1 cellular context compared by ENCODE assay signal in the genomic region with DNA sequence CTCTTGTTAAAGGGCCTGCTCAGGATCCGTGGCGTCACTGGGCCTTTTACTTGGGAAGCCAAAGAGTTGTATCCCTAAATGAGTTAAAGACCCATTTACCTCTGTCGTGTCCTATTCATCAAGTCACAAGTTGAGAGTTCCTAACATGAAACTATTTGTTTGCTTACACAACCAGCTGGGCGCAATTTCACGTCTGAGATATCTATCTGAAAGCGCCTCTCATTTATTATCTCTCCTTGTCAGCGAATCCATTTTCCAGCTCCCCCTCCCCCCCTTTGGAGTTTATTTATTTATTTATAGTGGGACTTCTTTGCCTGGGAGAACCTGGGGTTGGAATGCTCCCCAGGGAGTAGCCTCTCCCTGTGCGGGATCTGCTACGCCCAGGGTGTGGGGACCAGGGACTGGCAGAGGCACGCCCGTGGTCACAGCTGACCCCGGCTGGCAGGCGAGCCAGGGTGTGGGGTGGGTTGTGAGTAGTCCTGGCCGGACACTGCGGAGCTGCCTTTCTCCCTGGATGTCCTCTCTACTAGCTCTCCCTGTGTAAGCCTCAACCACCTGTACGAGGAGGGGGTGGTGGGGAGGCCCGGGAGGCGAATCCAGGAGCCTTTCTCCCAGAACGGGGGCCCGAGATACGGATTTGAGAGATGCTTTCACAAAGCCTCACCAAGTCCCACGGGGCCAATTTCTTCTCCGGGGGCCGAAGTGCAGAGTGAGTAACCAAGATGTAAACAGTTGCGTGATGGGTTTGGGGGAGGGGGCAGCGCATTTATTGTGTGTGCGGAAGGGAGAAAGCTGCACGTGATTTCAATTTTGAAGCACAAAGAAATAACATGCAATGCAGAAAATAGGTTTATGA.
TF ChIP-seq lines count a peak whose summit lies in the region.

No MANE protein-coding gene starts in this region.

TF ChIP-seq in HEK293, 187 proteins besides CTCF, POLR2A, EP300 and RAD21 (continued from another document and continues in another):
- TF ChIP-seq, protein P1, sequence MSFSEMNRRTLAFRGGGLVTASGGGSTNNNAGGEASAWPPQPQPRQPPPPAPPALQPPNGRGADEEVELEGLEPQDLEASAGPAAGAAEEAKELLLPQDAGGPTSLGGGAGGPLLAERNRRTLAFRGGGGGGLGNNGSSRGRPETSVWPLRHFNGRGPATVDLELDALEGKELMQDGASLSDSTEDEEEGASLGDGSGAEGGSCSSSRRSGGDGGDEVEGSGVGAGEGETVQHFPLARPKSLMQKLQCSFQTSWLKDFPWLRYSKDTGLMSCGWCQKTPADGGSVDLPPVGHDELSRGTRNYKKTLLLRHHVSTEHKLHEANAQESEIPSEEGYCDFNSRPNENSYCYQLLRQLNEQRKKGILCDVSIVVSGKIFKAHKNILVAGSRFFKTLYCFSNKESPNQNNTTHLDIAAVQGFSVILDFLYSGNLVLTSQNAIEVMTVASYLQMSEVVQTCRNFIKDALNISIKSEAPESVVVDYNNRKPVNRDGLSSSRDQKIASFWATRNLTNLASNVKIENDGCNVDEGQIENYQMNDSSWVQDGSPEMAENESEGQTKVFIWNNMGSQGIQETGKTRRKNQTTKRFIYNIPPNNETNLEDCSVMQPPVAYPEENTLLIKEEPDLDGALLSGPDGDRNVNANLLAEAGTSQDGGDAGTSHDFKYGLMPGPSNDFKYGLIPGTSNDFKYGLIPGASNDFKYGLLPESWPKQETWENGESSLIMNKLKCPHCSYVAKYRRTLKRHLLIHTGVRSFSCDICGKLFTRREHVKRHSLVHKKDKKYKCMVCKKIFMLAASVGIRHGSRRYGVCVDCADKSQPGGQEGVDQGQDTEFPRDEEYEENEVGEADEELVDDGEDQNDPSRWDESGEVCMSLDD (tag by site-specific recombination; IDR thresholded peaks at IDR 0.05), result 0 out of 2 replicates have a peak, but pooled peaks have one; percentile 27
- TF ChIP-seq, protein P2, sequence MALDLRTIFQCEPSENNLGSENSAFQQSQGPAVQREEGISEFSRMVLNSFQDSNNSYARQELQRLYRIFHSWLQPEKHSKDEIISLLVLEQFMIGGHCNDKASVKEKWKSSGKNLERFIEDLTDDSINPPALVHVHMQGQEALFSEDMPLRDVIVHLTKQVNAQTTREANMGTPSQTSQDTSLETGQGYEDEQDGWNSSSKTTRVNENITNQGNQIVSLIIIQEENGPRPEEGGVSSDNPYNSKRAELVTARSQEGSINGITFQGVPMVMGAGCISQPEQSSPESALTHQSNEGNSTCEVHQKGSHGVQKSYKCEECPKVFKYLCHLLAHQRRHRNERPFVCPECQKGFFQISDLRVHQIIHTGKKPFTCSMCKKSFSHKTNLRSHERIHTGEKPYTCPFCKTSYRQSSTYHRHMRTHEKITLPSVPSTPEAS (tag by site-specific recombination; IDR thresholded peaks at IDR 0.05), result peak; percentile 79
- 0 out of 2 replicates have a peak, but pooled peaks have one; percentile 50 for TF ChIP-seq BCL11A (tag by site-specific recombination; IDR thresholded peaks at IDR 0.05; ENCODE audit: low read depth)
- TF ChIP-seq OSR2 (tag by site-specific recombination; IDR thresholded peaks at IDR 0.05), result peak; percentile 86
- peak; percentile 83 for TF ChIP-seq ZNF558 (tag by site-specific recombination; IDR thresholded peaks at IDR 0.05)
- TF ChIP-seq, protein P3, sequence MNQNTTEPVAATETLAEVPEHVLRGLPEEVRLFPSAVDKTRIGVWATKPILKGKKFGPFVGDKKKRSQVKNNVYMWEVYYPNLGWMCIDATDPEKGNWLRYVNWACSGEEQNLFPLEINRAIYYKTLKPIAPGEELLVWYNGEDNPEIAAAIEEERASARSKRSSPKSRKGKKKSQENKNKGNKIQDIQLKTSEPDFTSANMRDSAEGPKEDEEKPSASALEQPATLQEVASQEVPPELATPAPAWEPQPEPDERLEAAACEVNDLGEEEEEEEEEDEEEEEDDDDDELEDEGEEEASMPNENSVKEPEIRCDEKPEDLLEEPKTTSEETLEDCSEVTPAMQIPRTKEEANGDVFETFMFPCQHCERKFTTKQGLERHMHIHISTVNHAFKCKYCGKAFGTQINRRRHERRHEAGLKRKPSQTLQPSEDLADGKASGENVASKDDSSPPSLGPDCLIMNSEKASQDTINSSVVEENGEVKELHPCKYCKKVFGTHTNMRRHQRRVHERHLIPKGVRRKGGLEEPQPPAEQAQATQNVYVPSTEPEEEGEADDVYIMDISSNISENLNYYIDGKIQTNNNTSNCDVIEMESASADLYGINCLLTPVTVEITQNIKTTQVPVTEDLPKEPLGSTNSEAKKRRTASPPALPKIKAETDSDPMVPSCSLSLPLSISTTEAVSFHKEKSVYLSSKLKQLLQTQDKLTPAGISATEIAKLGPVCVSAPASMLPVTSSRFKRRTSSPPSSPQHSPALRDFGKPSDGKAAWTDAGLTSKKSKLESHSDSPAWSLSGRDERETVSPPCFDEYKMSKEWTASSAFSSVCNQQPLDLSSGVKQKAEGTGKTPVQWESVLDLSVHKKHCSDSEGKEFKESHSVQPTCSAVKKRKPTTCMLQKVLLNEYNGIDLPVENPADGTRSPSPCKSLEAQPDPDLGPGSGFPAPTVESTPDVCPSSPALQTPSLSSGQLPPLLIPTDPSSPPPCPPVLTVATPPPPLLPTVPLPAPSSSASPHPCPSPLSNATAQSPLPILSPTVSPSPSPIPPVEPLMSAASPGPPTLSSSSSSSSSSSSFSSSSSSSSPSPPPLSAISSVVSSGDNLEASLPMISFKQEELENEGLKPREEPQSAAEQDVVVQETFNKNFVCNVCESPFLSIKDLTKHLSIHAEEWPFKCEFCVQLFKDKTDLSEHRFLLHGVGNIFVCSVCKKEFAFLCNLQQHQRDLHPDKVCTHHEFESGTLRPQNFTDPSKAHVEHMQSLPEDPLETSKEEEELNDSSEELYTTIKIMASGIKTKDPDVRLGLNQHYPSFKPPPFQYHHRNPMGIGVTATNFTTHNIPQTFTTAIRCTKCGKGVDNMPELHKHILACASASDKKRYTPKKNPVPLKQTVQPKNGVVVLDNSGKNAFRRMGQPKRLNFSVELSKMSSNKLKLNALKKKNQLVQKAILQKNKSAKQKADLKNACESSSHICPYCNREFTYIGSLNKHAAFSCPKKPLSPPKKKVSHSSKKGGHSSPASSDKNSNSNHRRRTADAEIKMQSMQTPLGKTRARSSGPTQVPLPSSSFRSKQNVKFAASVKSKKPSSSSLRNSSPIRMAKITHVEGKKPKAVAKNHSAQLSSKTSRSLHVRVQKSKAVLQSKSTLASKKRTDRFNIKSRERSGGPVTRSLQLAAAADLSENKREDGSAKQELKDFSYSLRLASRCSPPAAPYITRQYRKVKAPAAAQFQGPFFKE (tag by site-specific recombination; IDR thresholded peaks at IDR 0.05; ENCODE audit: borderline replicate concordance), result no peak
- TF ChIP-seq ZNF473 (tag by site-specific recombination; IDR thresholded peaks at IDR 0.05), result no peak
- TF ChIP-seq, protein P4, sequence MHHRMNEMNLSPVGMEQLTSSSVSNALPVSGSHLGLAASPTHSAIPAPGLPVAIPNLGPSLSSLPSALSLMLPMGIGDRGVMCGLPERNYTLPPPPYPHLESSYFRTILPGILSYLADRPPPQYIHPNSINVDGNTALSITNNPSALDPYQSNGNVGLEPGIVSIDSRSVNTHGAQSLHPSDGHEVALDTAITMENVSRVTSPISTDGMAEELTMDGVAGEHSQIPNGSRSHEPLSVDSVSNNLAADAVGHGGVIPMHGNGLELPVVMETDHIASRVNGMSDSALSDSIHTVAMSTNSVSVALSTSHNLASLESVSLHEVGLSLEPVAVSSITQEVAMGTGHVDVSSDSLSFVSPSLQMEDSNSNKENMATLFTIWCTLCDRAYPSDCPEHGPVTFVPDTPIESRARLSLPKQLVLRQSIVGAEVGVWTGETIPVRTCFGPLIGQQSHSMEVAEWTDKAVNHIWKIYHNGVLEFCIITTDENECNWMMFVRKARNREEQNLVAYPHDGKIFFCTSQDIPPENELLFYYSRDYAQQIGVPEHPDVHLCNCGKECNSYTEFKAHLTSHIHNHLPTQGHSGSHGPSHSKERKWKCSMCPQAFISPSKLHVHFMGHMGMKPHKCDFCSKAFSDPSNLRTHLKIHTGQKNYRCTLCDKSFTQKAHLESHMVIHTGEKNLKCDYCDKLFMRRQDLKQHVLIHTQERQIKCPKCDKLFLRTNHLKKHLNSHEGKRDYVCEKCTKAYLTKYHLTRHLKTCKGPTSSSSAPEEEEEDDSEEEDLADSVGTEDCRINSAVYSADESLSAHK (tag by site-specific recombination; IDR thresholded peaks at IDR 0.05), result peak; percentile 79
- TF ChIP-seq, protein P5, sequence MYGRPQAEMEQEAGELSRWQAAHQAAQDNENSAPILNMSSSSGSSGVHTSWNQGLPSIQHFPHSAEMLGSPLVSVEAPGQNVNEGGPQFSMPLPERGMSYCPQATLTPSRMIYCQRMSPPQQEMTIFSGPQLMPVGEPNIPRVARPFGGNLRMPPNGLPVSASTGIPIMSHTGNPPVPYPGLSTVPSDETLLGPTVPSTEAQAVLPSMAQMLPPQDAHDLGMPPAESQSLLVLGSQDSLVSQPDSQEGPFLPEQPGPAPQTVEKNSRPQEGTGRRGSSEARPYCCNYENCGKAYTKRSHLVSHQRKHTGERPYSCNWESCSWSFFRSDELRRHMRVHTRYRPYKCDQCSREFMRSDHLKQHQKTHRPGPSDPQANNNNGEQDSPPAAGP (tag by site-specific recombination; IDR thresholded peaks at IDR 0.05), result peak; percentile 91
- no peak for TF ChIP-seq ZNF701 (tag by site-specific recombination; IDR thresholded peaks at IDR 0.05)
- TF ChIP-seq, protein P6, sequence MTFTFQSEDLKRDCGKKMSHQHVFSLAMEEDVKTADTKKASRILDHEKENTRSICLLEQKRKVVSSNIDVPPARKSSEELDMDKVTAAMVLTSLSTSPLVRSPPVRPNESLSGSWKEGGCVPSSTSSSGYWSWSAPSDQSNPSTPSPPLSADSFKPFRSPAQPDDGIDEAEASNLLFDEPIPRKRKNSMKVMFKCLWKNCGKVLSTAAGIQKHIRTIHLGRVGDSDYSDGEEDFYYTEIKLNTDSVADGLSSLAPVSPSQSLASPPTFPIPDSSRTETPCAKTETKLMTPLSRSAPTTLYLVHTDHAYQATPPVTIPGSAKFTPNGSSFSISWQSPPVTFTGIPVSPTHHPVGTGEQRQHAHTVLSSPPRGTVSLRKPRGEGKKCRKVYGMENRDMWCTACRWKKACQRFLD (tag by site-specific recombination; IDR thresholded peaks at IDR 0.05), result no peak
- TF ChIP-seq ZNF266 (tag by site-specific recombination; IDR thresholded peaks at IDR 0.05; ENCODE audit: low read depth), result no peak
- no peak for TF ChIP-seq ZNF677 (tag by site-specific recombination; IDR thresholded peaks at IDR 0.05)
- TF ChIP-seq ZNF175 (tag by site-specific recombination; IDR thresholded peaks at IDR 0.05), result no peak
- no peak for TF ChIP-seq ZNF670 (tag by site-specific recombination; IDR thresholded peaks at IDR 0.05; ENCODE audit: low read depth)
- no peak for TF ChIP-seq ZNF211 (tag by site-specific recombination; IDR thresholded peaks at IDR 0.05; ENCODE audit: low read depth)
- TF ChIP-seq ZNF624 (tag by site-specific recombination; IDR thresholded peaks at IDR 0.05), result no peak
- TF ChIP-seq, protein P7, sequence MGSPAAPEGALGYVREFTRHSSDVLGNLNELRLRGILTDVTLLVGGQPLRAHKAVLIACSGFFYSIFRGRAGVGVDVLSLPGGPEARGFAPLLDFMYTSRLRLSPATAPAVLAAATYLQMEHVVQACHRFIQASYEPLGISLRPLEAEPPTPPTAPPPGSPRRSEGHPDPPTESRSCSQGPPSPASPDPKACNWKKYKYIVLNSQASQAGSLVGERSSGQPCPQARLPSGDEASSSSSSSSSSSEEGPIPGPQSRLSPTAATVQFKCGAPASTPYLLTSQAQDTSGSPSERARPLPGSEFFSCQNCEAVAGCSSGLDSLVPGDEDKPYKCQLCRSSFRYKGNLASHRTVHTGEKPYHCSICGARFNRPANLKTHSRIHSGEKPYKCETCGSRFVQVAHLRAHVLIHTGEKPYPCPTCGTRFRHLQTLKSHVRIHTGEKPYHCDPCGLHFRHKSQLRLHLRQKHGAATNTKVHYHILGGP (tag by site-specific recombination; IDR thresholded peaks at IDR 0.05), result 0 out of 2 replicates have a peak, but pooled peaks have one; percentile 41
- peak; percentile 99 for TF ChIP-seq KLF1 (tag by site-specific recombination; IDR thresholded peaks at IDR 0.05)
- TF ChIP-seq ZNF292 (tag by site-specific recombination; IDR thresholded peaks at IDR 0.05; ENCODE audit: borderline replicate concordance, low read depth), result no peak
- TF ChIP-seq ZNF335 (tag by site-specific recombination; conservative IDR thresholded peaks at IDR 0.05), result peak; percentile 61; the same call in 1 of the 2 replicates
- TF ChIP-seq ZBTB20 (tag by site-specific recombination; IDR thresholded peaks at IDR 0.05), result peak; percentile 84
- TF ChIP-seq ZNF239 (tag by site-specific recombination; IDR thresholded peaks at IDR 0.05), result no peak
- 0 out of 2 replicates have a peak, but pooled peaks have one; percentile 46 for TF ChIP-seq ZNF324 (tag by site-specific recombination; IDR thresholded peaks at IDR 0.05)
- no peak; the same call in 1 of the 2 replicates for TF ChIP-seq EGR2 (tag by site-specific recombination; IDR thresholded peaks at IDR 0.05; ENCODE audit: low read depth)
- no peak for TF ChIP-seq ZNF830 (tag by site-specific recombination; IDR thresholded peaks at IDR 0.05; ENCODE audit: low read depth)
- peak; percentile 29; the same call in 1 of the 2 replicates for TF ChIP-seq PRDM1 (tag by site-specific recombination; IDR thresholded peaks at IDR 0.05)
- TF ChIP-seq ZBTB17 (tag by site-specific recombination; IDR thresholded peaks at IDR 0.05), result peak; percentile 74
- peak; percentile 56; the same call in 1 of the 2 replicates for TF ChIP-seq ZNF843 (tag by site-specific recombination; IDR thresholded peaks at IDR 0.05)
- no peak for TF ChIP-seq ZNF23 (tag by site-specific recombination; IDR thresholded peaks at IDR 0.05; ENCODE audit: borderline replicate concordance)
- peak; percentile 94 for TF ChIP-seq GLIS1 (tag by site-specific recombination; IDR thresholded peaks at IDR 0.05)
- no peak for TF ChIP-seq ZNF658 (tag by site-specific recombination; IDR thresholded peaks at IDR 0.05)
- TF ChIP-seq ZNF138 (tag by site-specific recombination; IDR thresholded peaks at IDR 0.05; ENCODE audit: borderline replicate concordance), result no peak
- no peak for TF ChIP-seq ZNF223 (tag by site-specific recombination; IDR thresholded peaks at IDR 0.05)
- TF ChIP-seq ZNF112 (tag by site-specific recombination; IDR thresholded peaks at IDR 0.05), result no peak
- peak; percentile 88 for TF ChIP-seq WT1 (tag by site-specific recombination; IDR thresholded peaks at IDR 0.05)
- TF ChIP-seq ZNF133 (tag by site-specific recombination; IDR thresholded peaks at IDR 0.05), result no peak
- no peak for TF ChIP-seq HOXD13 (CRISPR knock-in tag; IDR thresholded peaks at IDR 0.05; ENCODE audit: borderline replicate concordance)
- TF ChIP-seq, protein P8, sequence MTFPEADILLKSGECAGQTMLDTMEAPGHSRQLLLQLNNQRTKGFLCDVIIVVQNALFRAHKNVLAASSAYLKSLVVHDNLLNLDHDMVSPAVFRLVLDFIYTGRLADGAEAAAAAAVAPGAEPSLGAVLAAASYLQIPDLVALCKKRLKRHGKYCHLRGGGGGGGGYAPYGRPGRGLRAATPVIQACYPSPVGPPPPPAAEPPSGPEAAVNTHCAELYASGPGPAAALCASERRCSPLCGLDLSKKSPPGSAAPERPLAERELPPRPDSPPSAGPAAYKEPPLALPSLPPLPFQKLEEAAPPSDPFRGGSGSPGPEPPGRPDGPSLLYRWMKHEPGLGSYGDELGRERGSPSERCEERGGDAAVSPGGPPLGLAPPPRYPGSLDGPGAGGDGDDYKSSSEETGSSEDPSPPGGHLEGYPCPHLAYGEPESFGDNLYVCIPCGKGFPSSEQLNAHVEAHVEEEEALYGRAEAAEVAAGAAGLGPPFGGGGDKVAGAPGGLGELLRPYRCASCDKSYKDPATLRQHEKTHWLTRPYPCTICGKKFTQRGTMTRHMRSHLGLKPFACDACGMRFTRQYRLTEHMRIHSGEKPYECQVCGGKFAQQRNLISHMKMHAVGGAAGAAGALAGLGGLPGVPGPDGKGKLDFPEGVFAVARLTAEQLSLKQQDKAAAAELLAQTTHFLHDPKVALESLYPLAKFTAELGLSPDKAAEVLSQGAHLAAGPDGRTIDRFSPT (tag by site-specific recombination; IDR thresholded peaks at IDR 0.05), result no peak
- no peak for TF ChIP-seq ZNF416 (tag by site-specific recombination; IDR thresholded peaks at IDR 0.05)
